23 cellular contexts compared by ENCODE assay signal in genomic region chr10:70069346-70069745, GRCh38. TPM values are rescaled to one million over a fixed set of nuclear protein-coding genes. Genes with fewer than 3 reads are reported as not detected.
"Had no signal": no experiment of that assay in that cellular context is flagged by ENCODE, and none has a peak within 500 bp of the region (broad histone marks: within the 10 kb centered on the region; RNA-seq: fewer than 3 reads in every experiment).

No MANE protein-coding gene starts in this region.

- DNase-seq: cortex of kidney; effector CD8-positive, alpha-beta T cell; effector memory CD8-positive, alpha-beta T cell; endodermal cell; erythroblast; esophagus squamous epithelium; foreskin fibroblast; foreskin melanocyte; gastrocnemius medialis; glutamatergic neuron; head of caudate nucleus; heart right ventricle; hippocampal formation; left cardiac atrium; left lung; left ventricle myocardium superior; lower lobe of right lung; mesenchymal stem cell; midbrain; naive B cell had no signal

- H3K9me3 Mint-ChIP-seq: dendritic cell treated with granulocyte-macrophage colony-stimulating factor and Interleukin-4, amounts not matched to agents 40 ng/mL and 50 ng/mL, for 4 days; effector memory CD8-positive, alpha-beta T cell; endodermal cell; naive B cell had no signal

- H3K27me3 ChIP-seq: esophagus squamous epithelium, gastrocnemius medialis, heart right ventricle, left lung had no signal

- H3K4me1 Mint-ChIP-seq: naive B cell had no signal

- H3K27ac ChIP-seq: epithelial cell of prostate, esophagus squamous epithelium, gastrocnemius medialis, heart right ventricle, left lung, lower lobe of right lung had no signal

- H3K36me3 ChIP-seq: gastrocnemius medialis, left lung, lower lobe of right lung had no signal

- H3K4me1 ChIP-seq: esophagus squamous epithelium, gastrocnemius medialis, heart right ventricle, left lung, lower lobe of right lung had no signal

- H3K27ac Mint-ChIP-seq: dendritic cell treated with granulocyte-macrophage colony-stimulating factor and Interleukin-4, amounts not matched to agents 40 ng/mL and 50 ng/mL, for 4 days; effector memory CD8-positive, alpha-beta T cell; endodermal cell; naive B cell had no signal

- H3K36me3 Mint-ChIP-seq: naive B cell had no signal

- H3K4me3 ChIP-seq: esophagus squamous epithelium, gastrocnemius medialis, heart right ventricle, left lung, lower lobe of right lung had no signal

- H3K9me3 ChIP-seq: esophagus squamous epithelium, gastrocnemius medialis, heart right ventricle, left lung, lower lobe of right lung had no signal

- H3K4me3 Mint-ChIP-seq: dendritic cell treated with granulocyte-macrophage colony-stimulating factor and Interleukin-4, amounts not matched to agents 40 ng/mL and 50 ng/mL, for 4 days; effector memory CD8-positive, alpha-beta T cell; endodermal cell; naive B cell had no signal

RNA-seq across cellular contexts. Expression of gene MACROH2A2, which starts 16.7 kb away (rescaled TPM):
- total RNA-seq: lung microvascular endothelial cell had no signal
